In the genomic region with DNA sequence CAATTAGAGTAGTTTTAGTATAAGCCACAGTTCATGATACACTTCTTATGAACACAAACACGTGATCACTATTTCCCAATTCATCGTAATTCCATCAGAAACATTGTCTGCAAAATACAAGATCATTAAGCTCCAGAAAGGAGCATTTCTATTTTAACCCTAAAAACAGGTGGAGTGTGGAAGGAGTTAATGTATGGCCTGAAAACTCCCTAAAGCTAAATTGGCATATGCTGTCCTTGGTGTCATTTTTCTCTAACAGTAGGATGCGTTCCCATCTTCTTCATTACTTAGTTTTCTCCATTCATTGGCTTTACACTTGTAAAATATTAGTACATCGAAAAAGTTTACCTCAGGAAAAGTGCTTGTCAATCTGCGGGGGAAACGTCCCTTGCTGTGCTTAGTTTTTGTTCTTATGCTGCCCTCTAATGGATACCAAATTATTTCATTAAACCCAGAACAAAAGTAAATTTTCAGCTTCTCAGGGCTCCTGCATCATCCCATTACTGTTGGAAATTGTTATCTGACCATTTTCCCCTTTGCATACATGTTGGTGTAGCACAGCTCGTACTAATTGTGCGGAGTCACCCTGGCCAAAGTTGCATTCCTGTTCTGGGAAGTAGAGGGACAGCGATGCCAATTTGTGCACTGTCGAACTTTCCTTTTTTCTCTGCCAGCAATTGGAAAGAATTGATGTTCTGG, we compare ENCODE assay signal across 1 cellular context.
TF ChIP-seq lines count a peak whose summit lies in the region.

No MANE protein-coding gene starts in this region.

TF ChIP-seq in K562, 482 proteins besides CTCF, POLR2A, EP300 and RAD21 (continued from another document):
- TF ChIP-seq, protein P1, sequence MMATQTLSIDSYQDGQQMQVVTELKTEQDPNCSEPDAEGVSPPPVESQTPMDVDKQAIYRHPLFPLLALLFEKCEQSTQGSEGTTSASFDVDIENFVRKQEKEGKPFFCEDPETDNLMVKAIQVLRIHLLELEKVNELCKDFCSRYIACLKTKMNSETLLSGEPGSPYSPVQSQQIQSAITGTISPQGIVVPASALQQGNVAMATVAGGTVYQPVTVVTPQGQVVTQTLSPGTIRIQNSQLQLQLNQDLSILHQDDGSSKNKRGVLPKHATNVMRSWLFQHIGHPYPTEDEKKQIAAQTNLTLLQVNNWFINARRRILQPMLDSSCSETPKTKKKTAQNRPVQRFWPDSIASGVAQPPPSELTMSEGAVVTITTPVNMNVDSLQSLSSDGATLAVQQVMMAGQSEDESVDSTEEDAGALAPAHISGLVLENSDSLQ (IDR thresholded peaks at IDR 0.05) = peak; percentile 88
- TF ChIP-seq EGR1 (conservative IDR thresholded peaks at IDR 0.05) = 0 out of 2 replicates have a peak, but pooled peaks have one; percentile 18
- no peak for TF ChIP-seq LEF1 (IDR thresholded peaks at IDR 0.05)
- TF ChIP-seq, protein P2, sequence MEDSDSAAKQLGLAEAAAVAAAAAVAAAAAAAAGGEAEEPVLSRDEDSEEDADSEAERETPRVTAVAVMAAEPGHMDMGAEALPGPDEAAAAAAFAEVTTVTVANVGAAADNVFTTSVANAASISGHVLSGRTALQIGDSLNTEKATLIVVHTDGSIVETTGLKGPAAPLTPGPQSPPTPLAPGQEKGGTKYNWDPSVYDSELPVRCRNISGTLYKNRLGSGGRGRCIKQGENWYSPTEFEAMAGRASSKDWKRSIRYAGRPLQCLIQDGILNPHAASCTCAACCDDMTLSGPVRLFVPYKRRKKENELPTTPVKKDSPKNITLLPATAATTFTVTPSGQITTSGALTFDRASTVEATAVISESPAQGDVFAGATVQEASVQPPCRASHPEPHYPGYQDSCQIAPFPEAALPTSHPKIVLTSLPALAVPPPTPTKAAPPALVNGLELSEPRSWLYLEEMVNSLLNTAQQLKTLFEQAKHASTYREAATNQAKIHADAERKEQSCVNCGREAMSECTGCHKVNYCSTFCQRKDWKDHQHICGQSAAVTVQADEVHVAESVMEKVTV (CRISPR knock-in tag; IDR thresholded peaks at IDR 0.05) = peak; percentile 74
- peak; percentile 74 for TF ChIP-seq SMC3 (conservative IDR thresholded peaks at IDR 0.05; ENCODE audit: insufficient read depth, low read depth, low read length)
- TF ChIP-seq SMAD3 (CRISPR knock-in tag; conservative IDR thresholded peaks at IDR 0.05) = no peak
- no peak for TF ChIP-seq ZNF431 (CRISPR knock-in tag; IDR thresholded peaks at IDR 0.05)
- TF ChIP-seq, protein P3, sequence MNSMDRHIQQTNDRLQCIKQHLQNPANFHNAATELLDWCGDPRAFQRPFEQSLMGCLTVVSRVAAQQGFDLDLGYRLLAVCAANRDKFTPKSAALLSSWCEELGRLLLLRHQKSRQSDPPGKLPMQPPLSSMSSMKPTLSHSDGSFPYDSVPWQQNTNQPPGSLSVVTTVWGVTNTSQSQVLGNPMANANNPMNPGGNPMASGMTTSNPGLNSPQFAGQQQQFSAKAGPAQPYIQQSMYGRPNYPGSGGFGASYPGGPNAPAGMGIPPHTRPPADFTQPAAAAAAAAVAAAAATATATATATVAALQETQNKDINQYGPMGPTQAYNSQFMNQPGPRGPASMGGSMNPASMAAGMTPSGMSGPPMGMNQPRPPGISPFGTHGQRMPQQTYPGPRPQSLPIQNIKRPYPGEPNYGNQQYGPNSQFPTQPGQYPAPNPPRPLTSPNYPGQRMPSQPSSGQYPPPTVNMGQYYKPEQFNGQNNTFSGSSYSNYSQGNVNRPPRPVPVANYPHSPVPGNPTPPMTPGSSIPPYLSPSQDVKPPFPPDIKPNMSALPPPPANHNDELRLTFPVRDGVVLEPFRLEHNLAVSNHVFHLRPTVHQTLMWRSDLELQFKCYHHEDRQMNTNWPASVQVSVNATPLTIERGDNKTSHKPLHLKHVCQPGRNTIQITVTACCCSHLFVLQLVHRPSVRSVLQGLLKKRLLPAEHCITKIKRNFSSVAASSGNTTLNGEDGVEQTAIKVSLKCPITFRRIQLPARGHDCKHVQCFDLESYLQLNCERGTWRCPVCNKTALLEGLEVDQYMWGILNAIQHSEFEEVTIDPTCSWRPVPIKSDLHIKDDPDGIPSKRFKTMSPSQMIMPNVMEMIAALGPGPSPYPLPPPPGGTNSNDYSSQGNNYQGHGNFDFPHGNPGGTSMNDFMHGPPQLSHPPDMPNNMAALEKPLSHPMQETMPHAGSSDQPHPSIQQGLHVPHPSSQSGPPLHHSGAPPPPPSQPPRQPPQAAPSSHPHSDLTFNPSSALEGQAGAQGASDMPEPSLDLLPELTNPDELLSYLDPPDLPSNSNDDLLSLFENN (IDR thresholded peaks at IDR 0.05; ENCODE audit: low read depth in 2 of 2, low read length in 2 of 2) = no peak
- TF ChIP-seq, protein P4, sequence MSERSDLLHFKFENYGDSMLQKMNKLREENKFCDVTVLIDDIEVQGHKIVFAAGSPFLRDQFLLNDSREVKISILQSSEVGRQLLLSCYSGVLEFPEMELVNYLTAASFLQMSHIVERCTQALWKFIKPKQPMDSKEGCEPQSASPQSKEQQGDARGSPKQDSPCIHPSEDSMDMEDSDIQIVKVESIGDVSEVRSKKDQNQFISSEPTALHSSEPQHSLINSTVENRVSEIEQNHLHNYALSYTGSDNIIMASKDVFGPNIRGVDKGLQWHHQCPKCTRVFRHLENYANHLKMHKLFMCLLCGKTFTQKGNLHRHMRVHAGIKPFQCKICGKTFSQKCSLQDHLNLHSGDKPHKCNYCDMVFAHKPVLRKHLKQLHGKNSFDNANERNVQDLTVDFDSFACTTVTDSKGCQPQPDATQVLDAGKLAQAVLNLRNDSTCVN (CRISPR knock-in tag; IDR thresholded peaks at IDR 0.05) = no peak
